In the genomic region with DNA sequence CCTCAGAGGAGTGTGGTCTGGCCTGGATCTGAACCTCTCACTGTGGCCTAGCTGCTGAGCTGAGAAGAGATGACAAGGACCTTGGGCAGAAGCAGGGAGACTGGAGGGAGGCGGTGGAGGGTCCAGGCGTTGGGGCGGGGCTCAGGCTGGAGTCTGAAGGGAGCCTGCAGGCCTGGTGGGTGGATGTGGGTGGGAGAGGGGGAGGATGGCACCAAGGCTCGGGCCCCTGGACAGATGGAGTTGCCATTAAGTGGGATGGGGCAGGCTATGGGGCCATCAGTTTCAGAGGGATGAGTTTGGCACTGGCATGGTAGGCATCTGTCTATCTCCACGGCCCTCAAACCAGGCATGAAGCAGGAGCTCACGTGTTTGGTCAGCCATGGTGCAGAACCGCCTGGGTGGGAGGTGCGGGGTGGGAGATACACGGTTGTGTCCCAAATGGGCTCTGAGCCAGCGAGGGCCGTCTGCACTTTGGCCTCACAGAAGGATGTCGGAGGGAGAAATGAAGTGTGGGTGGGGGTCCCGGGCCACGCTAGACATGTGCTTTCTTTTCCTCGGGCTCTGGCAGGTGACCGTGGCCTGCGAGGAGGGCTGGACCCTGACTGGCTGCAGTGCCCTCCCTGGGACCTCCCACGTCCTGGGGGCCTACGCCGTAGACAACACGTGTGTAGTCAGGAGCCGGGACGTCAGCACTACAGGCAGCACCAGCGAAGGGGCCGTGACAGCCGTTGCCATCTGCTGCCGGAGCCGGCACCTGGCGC, we compare ENCODE assay signal across 2 cellular contexts.
TF ChIP-seq lines count a peak whose summit lies in the region.

No MANE protein-coding gene starts in this region.

TF ChIP-seq in HEK293, 187 proteins besides CTCF, POLR2A, EP300 and RAD21:
- TF ChIP-seq, protein P1, sequence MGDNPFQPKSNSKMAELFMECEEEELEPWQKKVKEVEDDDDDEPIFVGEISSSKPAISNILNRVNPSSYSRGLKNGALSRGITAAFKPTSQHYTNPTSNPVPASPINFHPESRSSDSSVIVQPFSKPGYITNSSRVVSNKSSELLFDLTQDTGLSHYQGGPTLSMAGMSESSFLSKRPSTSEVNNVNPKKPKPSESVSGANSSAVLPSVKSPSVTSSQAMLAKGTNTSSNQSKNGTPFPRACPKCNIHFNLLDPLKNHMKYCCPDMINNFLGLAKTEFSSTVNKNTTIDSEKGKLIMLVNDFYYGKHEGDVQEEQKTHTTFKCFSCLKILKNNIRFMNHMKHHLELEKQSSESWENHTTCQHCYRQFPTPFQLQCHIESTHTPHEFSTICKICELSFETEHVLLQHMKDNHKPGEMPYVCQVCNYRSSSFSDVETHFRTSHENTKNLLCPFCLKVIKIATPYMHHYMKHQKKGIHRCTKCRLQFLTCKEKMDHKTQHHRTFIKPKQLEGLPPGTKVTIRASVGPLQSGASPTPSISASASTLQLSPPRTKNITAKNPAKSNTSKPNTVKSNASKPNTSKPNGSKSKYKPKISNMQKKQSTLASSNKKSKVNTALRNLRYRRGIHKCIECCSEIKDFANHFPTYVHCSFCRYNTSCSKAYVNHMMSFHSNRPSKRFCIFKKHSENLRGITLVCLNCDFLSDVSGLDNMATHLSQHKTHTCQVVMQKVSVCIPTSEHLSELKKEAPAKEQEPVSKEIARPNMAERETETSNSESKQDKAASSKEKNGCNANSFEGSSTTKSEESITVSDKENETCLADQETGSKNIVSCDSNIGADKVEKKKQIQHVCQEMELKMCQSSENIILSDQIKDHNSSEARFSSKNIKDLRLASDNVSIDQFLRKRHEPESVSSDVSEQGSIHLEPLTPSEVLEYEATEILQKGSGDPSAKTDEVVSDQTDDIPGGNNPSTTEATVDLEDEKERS (tag by site-specific recombination; IDR thresholded peaks at IDR 0.05), result no peak
- TF ChIP-seq EGR2 (tag by site-specific recombination; IDR thresholded peaks at IDR 0.05; ENCODE audit: low read depth) (0 out of 2 replicates have a peak, but pooled peaks have one; percentile 40), ZFHX2 (tag by site-specific recombination; conservative IDR thresholded peaks at IDR 0.05) (peak; percentile 59)

TF ChIP-seq in K562, 482 proteins besides CTCF, POLR2A, EP300 and RAD21:
- TF ChIP-seq RBFOX2 (IDR thresholded peaks at IDR 0.05; ENCODE audit: low read depth, low read length) (peak; percentile 38; the same call in 1 of the 2 replicates), SRSF7 (optimal IDR thresholded peaks at IDR 0.05; ENCODE audit: low read depth, low read length) (no peak), POLR2G (IDR thresholded peaks at IDR 0.05; ENCODE audit: low read depth, low read length) (peak; percentile 50)
- TF ChIP-seq, protein P2, sequence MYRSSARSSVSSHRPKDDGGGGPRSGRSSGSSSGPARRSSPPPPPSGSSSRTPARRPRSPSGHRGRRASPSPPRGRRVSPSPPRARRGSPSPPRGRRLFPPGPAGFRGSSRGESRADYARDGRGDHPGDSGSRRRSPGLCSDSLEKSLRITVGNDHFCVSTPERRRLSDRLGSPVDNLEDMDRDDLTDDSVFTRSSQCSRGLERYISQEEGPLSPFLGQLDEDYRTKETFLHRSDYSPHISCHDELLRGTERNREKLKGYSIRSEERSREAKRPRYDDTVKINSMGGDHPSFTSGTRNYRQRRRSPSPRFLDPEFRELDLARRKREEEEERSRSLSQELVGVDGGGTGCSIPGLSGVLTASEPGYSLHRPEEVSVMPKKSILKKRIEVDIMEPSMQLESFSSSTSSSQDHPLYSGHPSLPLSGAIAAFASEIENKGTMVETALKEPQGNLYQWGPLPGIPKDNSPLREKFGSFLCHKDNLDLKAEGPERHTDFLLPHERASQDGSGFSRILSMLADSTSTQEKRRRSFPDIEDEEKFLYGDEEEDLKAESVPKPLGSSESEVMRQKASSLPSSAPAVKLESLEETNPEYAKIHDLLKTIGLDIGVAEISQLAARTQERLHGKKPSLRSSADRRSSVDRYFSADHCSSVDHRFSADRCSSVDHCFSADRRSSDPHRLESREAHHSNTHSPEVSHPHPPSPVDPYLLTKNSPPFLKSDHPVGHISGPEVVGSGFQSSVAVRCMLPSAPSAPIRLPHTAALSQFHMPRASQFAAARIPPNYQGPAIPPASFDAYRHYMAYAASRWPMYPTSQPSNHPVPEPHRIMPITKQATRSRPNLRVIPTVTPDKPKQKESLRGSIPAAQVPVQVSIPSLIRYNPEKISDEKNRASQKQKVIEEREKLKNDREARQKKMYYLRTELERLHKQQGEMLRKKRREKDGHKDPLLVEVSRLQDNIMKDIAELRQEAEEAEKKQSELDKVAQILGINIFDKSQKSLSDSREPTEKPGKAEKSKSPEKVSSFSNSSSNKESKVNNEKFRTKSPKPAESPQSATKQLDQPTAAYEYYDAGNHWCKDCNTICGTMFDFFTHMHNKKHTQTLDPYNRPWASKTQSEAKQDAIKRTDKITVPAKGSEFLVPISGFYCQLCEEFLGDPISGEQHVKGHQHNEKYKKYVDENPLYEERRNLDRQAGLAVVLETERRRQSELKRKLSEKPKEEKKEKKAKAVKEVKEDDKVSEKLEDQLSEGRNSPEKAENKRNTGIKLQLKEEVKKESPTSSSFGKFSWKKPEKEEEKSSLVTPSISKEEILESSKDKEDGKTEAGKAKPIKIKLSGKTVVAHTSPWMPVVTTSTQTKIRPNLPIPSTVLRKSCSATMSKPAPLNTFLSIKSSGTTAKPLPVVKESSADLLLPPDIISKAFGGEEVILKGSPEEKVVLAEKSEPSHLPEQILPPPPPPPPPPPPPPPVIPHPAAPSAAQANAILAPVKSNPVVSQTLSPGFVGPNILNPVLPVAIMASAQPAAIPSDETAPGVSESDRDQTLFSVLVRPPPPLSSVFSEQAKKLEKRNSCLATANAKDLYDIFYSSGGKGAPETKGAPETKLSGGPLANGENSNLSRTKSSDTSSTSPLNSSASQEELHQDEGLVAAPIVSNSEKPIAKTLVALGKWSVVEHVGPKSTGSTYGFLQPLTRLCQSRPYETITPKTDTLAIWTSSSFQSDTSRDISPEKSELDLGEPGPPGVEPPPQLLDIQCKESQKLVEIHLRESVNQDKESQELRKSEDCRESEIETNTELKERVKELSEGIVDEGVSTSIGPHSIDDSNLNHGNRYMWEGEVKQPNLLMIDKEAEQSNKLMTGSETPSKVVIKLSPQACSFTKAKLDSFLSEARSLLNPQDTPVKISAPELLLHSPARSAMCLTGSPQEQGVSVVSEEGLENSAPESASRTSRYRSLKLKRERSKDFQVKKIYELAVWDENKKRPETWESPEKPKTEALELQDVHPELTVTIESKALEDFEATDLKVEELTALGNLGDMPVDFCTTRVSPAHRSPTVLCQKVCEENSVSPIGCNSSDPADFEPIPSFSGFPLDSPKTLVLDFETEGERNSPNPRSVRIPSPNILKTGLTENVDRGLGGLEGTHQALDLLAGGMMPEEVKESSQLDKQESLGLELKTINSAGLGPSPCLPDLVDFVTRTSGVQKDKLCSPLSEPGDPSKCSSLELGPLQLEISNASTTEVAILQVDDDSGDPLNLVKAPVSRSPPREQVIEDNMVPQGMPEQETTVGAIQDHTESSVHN (IDR thresholded peaks at IDR 0.05; ENCODE audit: borderline replicate concordance in 1 of 2, low read depth in 1 of 2), result no peak
